Comparison of ENCODE assay signal across 8 cellular contexts in the genomic region with DNA sequence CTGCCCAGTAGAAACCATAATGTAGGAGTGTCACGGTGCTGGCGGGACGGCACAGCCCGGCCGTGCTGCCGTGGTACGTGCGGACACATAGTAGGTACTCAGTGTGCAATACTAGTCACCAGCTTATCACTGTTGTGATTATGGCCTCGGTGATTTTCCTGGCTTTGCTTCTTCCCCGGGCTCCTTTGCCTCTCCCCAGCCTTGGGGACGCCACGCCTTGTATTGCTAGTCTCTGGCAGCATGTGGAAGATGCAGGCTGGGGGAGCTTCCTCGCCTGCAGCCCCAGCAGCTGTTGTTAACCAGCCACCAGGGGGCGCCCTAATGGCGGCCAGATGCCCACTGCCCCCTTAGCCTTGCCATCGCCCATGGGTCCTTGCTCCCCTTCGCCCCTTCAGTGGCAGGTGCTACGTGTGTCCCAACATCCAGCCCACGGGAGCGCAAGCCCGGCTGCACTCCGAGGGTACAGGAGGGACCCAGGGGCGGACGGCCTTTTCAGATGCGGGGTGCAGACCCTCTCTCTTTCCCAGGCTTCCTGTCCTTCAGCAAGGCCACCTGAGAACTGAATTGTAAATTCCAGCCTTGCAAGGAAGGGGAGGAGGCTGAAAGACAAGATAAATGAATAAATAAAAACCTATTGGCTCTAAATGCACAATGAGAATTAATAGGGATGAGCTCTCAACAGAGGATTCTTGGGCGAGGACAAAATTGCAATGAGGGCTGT. TPM values are rescaled to one million over a fixed set of nuclear protein-coding genes. Genes with fewer than 3 reads are reported as not detected.
A peak's percentile ranks its signal among the peaks of the same experiment; 100 is the strongest.
DNase-seq lines count a peak whose midpoint lies in the region; ATAC-seq, FAIRE-seq and TF ChIP-seq lines count a peak whose summit lies in the region.

No MANE protein-coding gene starts in this region.

- no peak overlapping the region for H3K4me3 Mint-ChIP-seq in activated CD8-positive, alpha-beta T cell treated with anti-CD3 and anti-CD28 coated beads for 36 hours

- H3K27ac Mint-ChIP-seq in activated CD8-positive, alpha-beta T cell treated with anti-CD3 and anti-CD28 coated beads for 36 hours, result no peak overlapping the region

- CTCF ChIA-PET in activated CD8-positive, alpha-beta T cell treated with anti-CD3 and anti-CD28 coated beads for 36 hours (lab: Charles Lee), result interaction anchor here (0.6 to 11.1 kb wide), 28 partner anchors 12 to 956 kb away, joined by 3 to 193 read pairs (median 4); no protein-coding TSS in a partner anchor

- peaks cover 17% of the 10 kb centered on the region for H3K27me3 ChIP-seq in effector memory CD4-positive, alpha-beta T cell (replicated peaks; ENCODE audit: control insufficient read depth, insufficient read depth, low read length, poor library complexity, severe bottlenecking)
- no peaks in the 10 kb centered on the region for H3K27me3 ChIP-seq in thoracic aorta (replicated peaks; ENCODE audit: insufficient read depth)

- H3K36me3 Mint-ChIP-seq in activated CD8-positive, alpha-beta T cell treated with anti-CD3 and anti-CD28 coated beads for 36 hours (ENCODE audit: low read depth), result no peaks in the 10 kb centered on the region

- FAIRE-seq in GM12891 (lab: Jason Lieb, UNC), result peak; percentile 88

- H3K4me3 ChIP-seq in effector memory CD4-positive, alpha-beta T cell (ENCODE audit: insufficient read depth, low read depth, low read length, poor library complexity, severe bottlenecking), result no peak overlapping the region
- no peak overlapping the region for H3K4me3 ChIP-seq in thoracic aorta

- TF ChIP-seq POLR2A in GM12891 (IDR thresholded peaks at IDR 0.05; ENCODE audit: low read depth, low read length), result no peak

- H3K36me3 ChIP-seq in effector memory CD4-positive, alpha-beta T cell (ENCODE audit: control insufficient read depth, insufficient read depth, low read length), result no peaks in the 10 kb centered on the region
- no peaks in the 10 kb centered on the region for H3K36me3 ChIP-seq in thoracic aorta

- H3K4me1 ChIP-seq in effector memory CD4-positive, alpha-beta T cell (ENCODE audit: control insufficient read depth, insufficient read depth, low read length, poor library complexity, severe bottlenecking), result no peaks in the 10 kb centered on the region
- peaks cover 1 to 2% of the 10 kb centered on the region in 2 donors for H3K4me1 ChIP-seq in thoracic aorta (ENCODE audit: control insufficient read depth in 1 of 2, low read depth in 2 of 2)

- H3K9me3 Mint-ChIP-seq in activated CD8-positive, alpha-beta T cell treated with anti-CD3 and anti-CD28 coated beads for 36 hours, result no peaks in the 10 kb centered on the region

- H3K9me3 ChIP-seq in effector memory CD4-positive, alpha-beta T cell (ENCODE audit: control insufficient read depth, low read length), result no peaks in the 10 kb centered on the region
- H3K9me3 ChIP-seq in thoracic aorta, result no peaks in the 10 kb centered on the region

- DNase-seq in 8988T (peak; percentile 75), GM12891 (ENCODE audit: insufficient read length, low spot score) (peak; percentile 76), NCI-H748 treated with DMSO at 0.1 percent for 48 hours (lab: John Stamatoyannopoulos, UW) (peak; percentile 31), myocyte (ENCODE audit: low read depth) (peak; percentile 54), thoracic aorta (ENCODE audit: low spot score) (no peak)
- peak; percentile 72 for DNase-seq in activated CD8-positive, alpha-beta T cell treated with anti-CD3 and anti-CD28 coated beads for 36 hours
- peak in 2 of 3 donors; percentile 25 to 38 for DNase-seq in effector memory CD4-positive, alpha-beta T cell

- peak; percentile 77 for ATAC-seq in activated CD8-positive, alpha-beta T cell treated with anti-CD3 and anti-CD28 coated beads for 36 hours
- no peak for ATAC-seq in thoracic aorta (ENCODE audit: insufficient number of reproducible peaks, low FRiP score, low read depth)
- ATAC-seq in HG02588 (IDR thresholded peaks at IDR 0.05; ENCODE audit: unreplicated experiment), result no peak

- H3K4me1 Mint-ChIP-seq in activated CD8-positive, alpha-beta T cell treated with anti-CD3 and anti-CD28 coated beads for 36 hours (ENCODE audit: low read depth), result no peaks in the 10 kb centered on the region

- peaks cover 21% of the 10 kb centered on the region for H3K27me3 Mint-ChIP-seq in activated CD8-positive, alpha-beta T cell treated with anti-CD3 and anti-CD28 coated beads for 36 hours

- intact Hi-C loops in activated CD8-positive, alpha-beta T cell treated with anti-CD3 and anti-CD28 coated beads for 36 hours (cut with micrococcal nuclease), result loop anchor here (5.0 kb wide), 1 partner anchor 67 kb away; no protein-coding TSS in a partner anchor

- POLR2A ChIA-PET in activated CD8-positive, alpha-beta T cell treated with anti-CD3 and anti-CD28 coated beads for 36 hours (lab: Charles Lee), result no interaction called here

- H3K27ac ChIP-seq in effector memory CD4-positive, alpha-beta T cell (ENCODE audit: insufficient read depth, low read length, poor library complexity, severe bottlenecking), result no peak overlapping the region
- H3K27ac ChIP-seq in thoracic aorta, result no peak overlapping the region

- TF ChIP-seq CTCF in activated CD8-positive, alpha-beta T cell treated with anti-CD3 and anti-CD28 coated beads for 36 hours (IDR thresholded peaks at IDR 0.05), result peak; percentile 96
- peak; percentile 67 for TF ChIP-seq CTCF in thoracic aorta (IDR thresholded peaks at IDR 0.05)

TF ChIP-seq in GM12891, 5 proteins besides CTCF, POLR2A, EP300 and RAD21:
- no peak for TF ChIP-seq POU2F2 (IDR thresholded peaks at IDR 0.05; ENCODE audit: low read depth, low read length)
- TF ChIP-seq POLR2AphosphoS5 (IDR thresholded peaks at IDR 0.05; ENCODE audit: low read depth, low read length), result no peak
- TF ChIP-seq SPI1 (IDR thresholded peaks at IDR 0.05; ENCODE audit: low read depth, low read length), result no peak
- TF ChIP-seq TAF1 (IDR thresholded peaks at IDR 0.05; ENCODE audit: low read depth, low read length), result no peak
- no peak for TF ChIP-seq PAX5 (IDR thresholded peaks at IDR 0.05; ENCODE audit: insufficient read depth, low read length, severe bottlenecking)

RNA-seq across cellular contexts. Expression of a gene that starts 8.0 kb away (rescaled TPM):
- polyA plus RNA-seq in GM12891 (2012; ENCODE audit: low read depth, missing spikeins), result 0.21 TPM
- total RNA-seq in activated CD8-positive, alpha-beta T cell treated with anti-CD3 and anti-CD28 coated beads for 36 hours, result 1 to 10 TPM; 2.2 to 2.4 TPM
- total RNA-seq in myocyte (2.0 and 4.5 TPM in 2 replicates), thoracic aorta (1 to 10 TPM; 1.2 to 2.0 TPM)
- 2.1 TPM for polyA plus RNA-seq in myocyte (2012)
